ENCODE assay signal across 9 cellular contexts in the genomic region with DNA sequence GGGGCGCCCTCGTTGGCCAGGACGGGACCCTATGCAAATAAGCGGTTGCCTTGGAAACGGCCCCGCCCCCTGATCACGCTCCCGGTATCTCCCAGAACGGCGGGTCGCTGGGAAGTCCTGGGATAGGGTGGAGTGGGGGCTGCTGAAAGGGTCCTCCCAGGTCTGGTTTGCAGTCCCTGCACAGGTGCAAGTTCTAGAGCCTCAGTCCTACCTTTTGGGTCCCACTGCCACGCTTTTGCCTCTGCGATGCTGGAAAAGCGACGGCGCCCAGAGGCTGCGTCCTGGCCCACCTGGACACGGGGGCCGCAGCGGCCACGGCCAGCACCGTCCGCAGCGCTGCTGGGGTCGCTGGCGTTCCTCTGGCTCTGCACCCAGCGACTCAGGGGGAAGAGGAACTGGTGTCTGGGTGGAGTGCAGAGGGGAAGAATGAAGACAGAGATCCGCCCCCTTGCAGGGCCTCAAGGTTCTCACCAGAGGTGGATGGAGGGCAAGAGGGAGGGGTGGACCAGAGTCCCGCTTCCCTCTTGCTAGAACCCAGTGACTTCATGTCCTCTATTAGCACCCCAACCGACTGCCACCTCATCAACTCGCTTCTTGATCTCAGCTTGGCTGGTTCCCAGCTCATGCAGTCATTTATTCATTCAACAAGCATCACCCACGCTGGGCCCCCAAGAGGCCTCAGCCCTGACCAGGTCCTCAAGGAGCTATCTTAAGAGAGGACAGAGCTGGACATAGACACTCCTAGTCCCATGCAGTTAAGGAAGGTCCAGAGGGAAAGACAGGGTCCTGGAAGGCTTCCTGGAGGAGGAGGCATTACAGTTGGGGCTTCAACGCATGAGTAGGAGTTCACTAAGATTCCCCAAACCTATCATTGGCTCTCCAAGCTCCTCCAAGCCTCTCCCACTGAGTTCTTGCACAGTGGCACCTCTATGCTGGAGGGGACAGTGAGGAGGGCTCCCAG. TPM values are rescaled to one million over a fixed set of nuclear protein-coding genes. Genes with fewer than 3 reads are reported as not detected.
DNase-seq lines count a peak whose midpoint lies in the region; ATAC-seq and TF ChIP-seq lines count a peak whose summit lies in the region.
"Had no signal": no experiment of that assay in that cellular context is flagged by ENCODE, and none has a peak within 500 bp of the region (broad histone marks: within the 10 kb centered on the region; RNA-seq: fewer than 3 reads in every experiment).

Gene LRRC25 (minus strand): TSS at position 381 of the 961 bp plus-strand sequence. CDS start 659 bp downstream, outside the sequence.

- peaks cover 18% of the 10 kb centered on the region for H3K4me1 ChIP-seq in ovary (ENCODE audit: insufficient read depth)

- intact Hi-C loops in ovary (cut with DNase I), result no loop called here

- peak within 1 kb of the TSS in 1 of 2 donors; percentile 5 for H3K27ac ChIP-seq in ovary

- ATAC-seq in HG03354 (IDR thresholded peaks at IDR 0.05; ENCODE audit: poor library complexity, severe bottlenecking, unreplicated experiment) (no peak), GM19452 (IDR thresholded peaks at IDR 0.05; ENCODE audit: unreplicated experiment) (no peak)

- TF ChIP-seq CTCF in GM12875 (IDR thresholded peaks at IDR 0.05; ENCODE audit: borderline replicate concordance, insufficient read depth, low read depth, low read length) (no peak), ovary (IDR thresholded peaks at IDR 0.05) (no peak)

- H3K4me3 ChIP-seq in GM12875 (ENCODE audit: low read depth, low read length) (peak within 1 kb of the TSS; percentile 49), ovary (no peak within 1 kb of the TSS)

- no peak for TF ChIP-seq POLR2A in ovary (IDR thresholded peaks at IDR 0.05)

- DNase-seq in NOMO-1 (lab: John Stamatoyannopoulos, UW; ENCODE audit: unreplicated experiment in 2 of 2) (peak; percentile 95 to 96), germinal center (ENCODE audit: low spot score) (peak; percentile 72), ovary (peak; percentile 47 to 76 (median 57)), LoVo (ENCODE audit: low spot score) (no peak), NCI-H1105 (lab: John Stamatoyannopoulos, UW) (no peak)
- DNase-seq: T-helper 1 cell had no signal

- WGBS in ovary, 3 donors, result 6 to 11% (median 9%) methylated on average over 30 to 33 of the region's 33 CpGs

- TF ChIP-seq EP300 in ovary (IDR thresholded peaks at IDR 0.05), result no peak

- H3K9me3 ChIP-seq in ovary, result no peaks in the 10 kb centered on the region

- no peaks in the 10 kb centered on the region for H3K36me3 ChIP-seq in ovary

- H3K27me3 ChIP-seq in ovary, result no peaks in the 10 kb centered on the region

RNA-seq across cellular contexts. Expression of gene LRRC25, which starts in this region (rescaled TPM):
- 1 to 10 TPM; 1.8 to 9.2 (median 2.4) TPM for total RNA-seq in ovary
- 1 to 10 TPM; 1.4 to 3.2 TPM for polyA plus RNA-seq in ovary

Comparison
In these comparisons a context has a peak if more than half of its experiments do, and no peak if none do; other contexts are left out.
1. DNase-seq: peak in NOMO-1 (2 of 2), germinal center (single experiment) and ovary (5 of 5); none in LoVo (single experiment) and NCI-H1105 (single experiment).